In genomic region chr11:119120639-119121007, GRCh38 we compare ENCODE assay signal across 8 cellular contexts. TPM values are rescaled to one million over a fixed set of nuclear protein-coding genes. Genes with fewer than 3 reads are reported as not detected.
DNase-seq lines count a peak whose midpoint lies in the region; ATAC-seq and TF ChIP-seq lines count a peak whose summit lies in the region.

No MANE protein-coding gene starts in this region.

- no peak for ATAC-seq in stimulated activated naive CD8-positive, alpha-beta T cell treated with anti-CD3 and anti-CD28 coated beads, Interleukin-15, Interleukin-2, amounts not matched to agents 100 U/mL and 50 U/mL, for 24 hours
- no peak for ATAC-seq in HG03159 (IDR thresholded peaks at IDR 0.05; ENCODE audit: unreplicated experiment)

- peaks cover 12% of the 10 kb centered on the region for H3F3A ChIP-seq in SK-N-SH (replicated peaks; ENCODE audit: insufficient read depth)

- peak overlapping the region; percentile 91 for H3K27ac Mint-ChIP-seq in stimulated activated naive CD8-positive, alpha-beta T cell treated with anti-CD3 and anti-CD28 coated beads, Interleukin-15, Interleukin-2, amounts not matched to agents 100 ng/mL and 50 ng/mL, for 24 hours

- no peak for TF ChIP-seq RAD21 in SK-N-SH (IDR thresholded peaks at IDR 0.05; ENCODE audit: low read length)

- peak overlapping the region; percentile 97 for H3K4me3 Mint-ChIP-seq in stimulated activated naive CD8-positive, alpha-beta T cell treated with anti-CD3 and anti-CD28 coated beads, Interleukin-15, Interleukin-2, amounts not matched to agents 100 ng/mL and 50 ng/mL, for 24 hours

- peak overlapping the region; percentile 89 for H2AFZ ChIP-seq in SK-N-SH (ENCODE audit: low read depth)

- H3K27me3 Mint-ChIP-seq in stimulated activated naive CD8-positive, alpha-beta T cell treated with anti-CD3 and anti-CD28 coated beads, Interleukin-15, Interleukin-2, amounts not matched to agents 100 ng/mL and 50 ng/mL, for 24 hours = no peaks in the 10 kb centered on the region

- DNase-seq in stimulated activated naive CD8-positive, alpha-beta T cell treated with anti-CD3 and anti-CD28 coated beads, Interleukin-15, Interleukin-2, amounts not matched to agents 100 U/mL and 50 U/mL, for 24 hours = no peak
- DNase-seq in SK-N-SH (peak; percentile 65), fibroblast of peridontal ligament (ENCODE audit: extremely low read depth) (peak; percentile 87), G401 (ENCODE audit: low spot score) (no peak), GDM1 (lab: John Stamatoyannopoulos, UW) (no peak)

- peak overlapping the region; percentile 81 for H3K4me2 ChIP-seq in SK-N-SH

- in situ Hi-C loops in G401 (cut with HindIII; ENCODE audit: low sequenced_read_pairs) = loop anchor here (25.0 kb wide), 1 partner anchor 192 kb away; the partner anchor contains the start of gene MCAM

- H3K27ac ChIP-seq in SK-N-SH (ENCODE audit: low read depth in 2 of 2, low read length in 1 of 2) (peak overlapping the region; percentile 55 to 92; a peak in 3 of 4 replicates), rectal smooth muscle tissue (ENCODE audit: low read depth, low read length) (peak overlapping the region; percentile 70)

- peaks cover 39% of the 10 kb centered on the region for H3K79me2 ChIP-seq in SK-N-SH (ENCODE audit: insufficient read depth)

- peaks cover 29% of the 10 kb centered on the region for H3K36me3 Mint-ChIP-seq in stimulated activated naive CD8-positive, alpha-beta T cell treated with anti-CD3 and anti-CD28 coated beads, Interleukin-15, Interleukin-2, amounts not matched to agents 100 ng/mL and 50 ng/mL, for 24 hours (ENCODE audit: low read depth)

- H3K4me1 ChIP-seq in SK-N-SH (ENCODE audit: control insufficient read depth in 1 of 2, insufficient read depth in 2 of 2, low read depth in 1 of 2, low read length in 1 of 2) = peaks cover 13 to 17% of the 10 kb centered on the region in 2 experiments; a peak in 3 of 4 replicates
- peaks cover 11% of the 10 kb centered on the region for H3K4me1 ChIP-seq in rectal smooth muscle tissue (ENCODE audit: control insufficient read depth, insufficient read depth, low read length)

- no peaks in the 10 kb centered on the region for H3K9me3 Mint-ChIP-seq in stimulated activated naive CD8-positive, alpha-beta T cell treated with anti-CD3 and anti-CD28 coated beads, Interleukin-15, Interleukin-2, amounts not matched to agents 100 ng/mL and 50 ng/mL, for 24 hours

- H3K4me3 ChIP-seq in SK-N-SH (ENCODE audit: low read depth in 2 of 2, low read length in 1 of 2) (peak overlapping the region; percentile 48 to 62), rectal smooth muscle tissue (ENCODE audit: low read length) (peak overlapping the region; percentile 75)

- H3K4me1 Mint-ChIP-seq in stimulated activated naive CD8-positive, alpha-beta T cell treated with anti-CD3 and anti-CD28 coated beads, Interleukin-15, Interleukin-2, amounts not matched to agents 100 ng/mL and 50 ng/mL, for 24 hours (ENCODE audit: low read depth) = peaks cover 33% of the 10 kb centered on the region

- H3K9ac ChIP-seq in SK-N-SH = peak overlapping the region; percentile 63
- peak overlapping the region; percentile 35 for H3K9ac ChIP-seq in rectal smooth muscle tissue (ENCODE audit: low read length)

- WGBS in SK-N-SH (ENCODE audit: low lambda C conversion rate) = 13% methylated on average over 5 of the region's 5 CpGs

- no peaks in the 10 kb centered on the region for H3K27me3 ChIP-seq in SK-N-SH (ENCODE audit: insufficient read depth)
- H3K27me3 ChIP-seq in rectal smooth muscle tissue (ENCODE audit: control insufficient read depth, insufficient read depth, low read length) = no peaks in the 10 kb centered on the region

- no peaks in the 10 kb centered on the region for H4K20me1 ChIP-seq in SK-N-SH (ENCODE audit: insufficient read depth)

- TF ChIP-seq EP300 in SK-N-SH (IDR thresholded peaks at IDR 0.05; ENCODE audit: borderline replicate concordance in 1 of 2, low read depth in 1 of 2, low read length in 1 of 2) = no peak

- CTCF ChIA-PET in SK-N-SH (lab: Yijun Ruan, JAX) = interaction anchor here (0.9 to 1.3 kb wide), 4 partner anchors 14 to 431 kb away, joined by 3 to 6 read pairs (median 4); no protein-coding TSS in a partner anchor

- H3K9me2 ChIP-seq in SK-N-SH = no peaks in the 10 kb centered on the region

- no peaks in the 10 kb centered on the region for H3K9me3 ChIP-seq in SK-N-SH

- TF ChIP-seq CTCF in SK-N-SH (IDR thresholded peaks at IDR 0.05) = no peak

- POLR2A ChIA-PET in SK-N-SH (lab: Yijun Ruan, JAX) = interaction anchor here (1.5 kb wide), 2 partner anchors 9 to 14 kb away, joined by 9 to 11 read pairs; partner anchors contain the start of gene C2CD2L

- H3K36me3 ChIP-seq in SK-N-SH (replicated peaks in 1 of 2; ENCODE audit: control insufficient read depth in 1 of 2, insufficient read depth in 2 of 2, low read length in 1 of 2) = peaks cover 5 to 24% of the 10 kb centered on the region in 2 experiments
- H3K36me3 ChIP-seq in rectal smooth muscle tissue (ENCODE audit: control insufficient read depth, insufficient read depth, low read length) = peaks cover 13% of the 10 kb centered on the region

TF ChIP-seq in SK-N-SH, 30 proteins besides CTCF, POLR2A, EP300 and RAD21:
- 0 out of 2 replicates have a peak, but pooled peaks have one; percentile 3 for TF ChIP-seq PBX3 (IDR thresholded peaks at IDR 0.05)
- no peak for TF ChIP-seq MAX (IDR thresholded peaks at IDR 0.05; ENCODE audit: low read depth)
- TF ChIP-seq GATA2 (CRISPR knock-in tag; IDR thresholded peaks at IDR 0.05) = no peak
- TF ChIP-seq RFX5 (IDR thresholded peaks at IDR 0.05; ENCODE audit: low read length) = no peak
- TF ChIP-seq SIN3A (IDR thresholded peaks at IDR 0.05; ENCODE audit: borderline replicate concordance, low read depth, low read length) = no peak
- TF ChIP-seq TEAD4 (IDR thresholded peaks at IDR 0.05; ENCODE audit: borderline replicate concordance, insufficient read depth) = no peak
- TF ChIP-seq TCF12 (IDR thresholded peaks at IDR 0.05) = 0 out of 2 replicates have a peak, but pooled peaks have one; percentile 10
- no peak for TF ChIP-seq TAF1 (IDR thresholded peaks at IDR 0.05; ENCODE audit: borderline replicate concordance, low read depth, low read length)

RNA-seq across cellular contexts. Expression of gene HINFP, which starts 0.8 kb away (rescaled TPM):
- polyA plus RNA-seq in SK-N-SH (2012; rRNA removed) = 21.8 and 36.1 TPM in 2 replicates
- 10.6 and 14.6 TPM in 2 replicates for polyA plus RNA-seq in SK-N-SH (2012; cell fraction: cytosol; rRNA removed)
- polyA plus RNA-seq in SK-N-SH (2012; cell fraction: nucleus; rRNA removed) = 113 and 143 TPM in 2 replicates
- total RNA-seq in G401 (2014; rRNA removed; shearing (Covaris generic)) = 18.5 and 22.4 TPM in 2 replicates

RNA-seq across cellular contexts. Expression of gene C2CD2L, which starts 13.5 kb away (rescaled TPM):
- 7.6 and 8.6 TPM in 2 replicates for polyA plus RNA-seq in SK-N-SH (2012; rRNA removed)
- polyA plus RNA-seq in SK-N-SH (2012; cell fraction: cytosol; rRNA removed) = 3.5 and 5.3 TPM in 2 replicates
- polyA plus RNA-seq in SK-N-SH (2012; cell fraction: nucleus; rRNA removed) = 27.1 and 27.9 TPM in 2 replicates
- 4.6 and 5.8 TPM in 2 replicates for total RNA-seq in G401 (2014; rRNA removed; shearing (Covaris generic))

RNA-seq across cellular contexts. Expression of gene DPAGT1, which starts 19.0 kb away (rescaled TPM):
- 99.5 and 128 TPM in 2 replicates for polyA plus RNA-seq in SK-N-SH (2012; rRNA removed)
- 68.0 and 70.3 TPM in 2 replicates for polyA plus RNA-seq in SK-N-SH (2012; cell fraction: cytosol; rRNA removed)
- polyA plus RNA-seq in SK-N-SH (2012; cell fraction: nucleus; rRNA removed) = 182 and 268 TPM in 2 replicates
- 4.0 and 4.7 TPM in 2 replicates for total RNA-seq in G401 (2014; rRNA removed; shearing (Covaris generic))

RNA-seq across cellular contexts. Expression of gene ABCG4, which starts 28.2 kb away (rescaled TPM):
- polyA plus RNA-seq in SK-N-SH (2012; rRNA removed) = 0.50 and 0.72 TPM in 2 replicates
- 0.27 and 0.38 TPM in 2 replicates for polyA plus RNA-seq in SK-N-SH (2012; cell fraction: cytosol; rRNA removed)
- 2.5 and 3.0 TPM in 2 replicates for polyA plus RNA-seq in SK-N-SH (2012; cell fraction: nucleus; rRNA removed)
- 0.06 and 1.7 TPM in 2 replicates for total RNA-seq in G401 (2014; rRNA removed; shearing (Covaris generic))

RNA-seq across cellular contexts. Expression of gene HMBS, which starts 35.9 kb away (rescaled TPM):
- polyA plus RNA-seq in SK-N-SH (2012; rRNA removed) = 69.4 and 77.4 TPM in 2 replicates
- 38.8 and 60.3 TPM in 2 replicates for polyA plus RNA-seq in SK-N-SH (2012; cell fraction: cytosol; rRNA removed)
- 116 and 126 TPM in 2 replicates for polyA plus RNA-seq in SK-N-SH (2012; cell fraction: nucleus; rRNA removed)
- 63.6 and 87.0 TPM in 2 replicates for total RNA-seq in G401 (2014; rRNA removed; shearing (Covaris generic))

Comparison
In these comparisons a context has a peak if more than half of its experiments do, and no peak if none do; other contexts are left out.
1. DNase-seq: peak in SK-N-SH (single experiment) and fibroblast of peridontal ligament (single experiment); none in stimulated activated naive CD8-positive, alpha-beta T cell treated with anti-CD3 and anti-CD28 coated beads, Interleukin-15, Interleukin-2, amounts not matched to agents 100 U/mL and 50 U/mL, for 24 hours (single experiment), G401 (single experiment) and GDM1 (single experiment).